In genomic region chr16:81035398-81035974, GRCh38 we compare ENCODE assay signal across 8 cellular contexts. TPM values are rescaled to one million over a fixed set of nuclear protein-coding genes. Genes with fewer than 3 reads are reported as not detected.
DNase-seq lines count a peak whose midpoint lies in the region; ATAC-seq and TF ChIP-seq lines count a peak whose summit lies in the region.

A gene with protein sequence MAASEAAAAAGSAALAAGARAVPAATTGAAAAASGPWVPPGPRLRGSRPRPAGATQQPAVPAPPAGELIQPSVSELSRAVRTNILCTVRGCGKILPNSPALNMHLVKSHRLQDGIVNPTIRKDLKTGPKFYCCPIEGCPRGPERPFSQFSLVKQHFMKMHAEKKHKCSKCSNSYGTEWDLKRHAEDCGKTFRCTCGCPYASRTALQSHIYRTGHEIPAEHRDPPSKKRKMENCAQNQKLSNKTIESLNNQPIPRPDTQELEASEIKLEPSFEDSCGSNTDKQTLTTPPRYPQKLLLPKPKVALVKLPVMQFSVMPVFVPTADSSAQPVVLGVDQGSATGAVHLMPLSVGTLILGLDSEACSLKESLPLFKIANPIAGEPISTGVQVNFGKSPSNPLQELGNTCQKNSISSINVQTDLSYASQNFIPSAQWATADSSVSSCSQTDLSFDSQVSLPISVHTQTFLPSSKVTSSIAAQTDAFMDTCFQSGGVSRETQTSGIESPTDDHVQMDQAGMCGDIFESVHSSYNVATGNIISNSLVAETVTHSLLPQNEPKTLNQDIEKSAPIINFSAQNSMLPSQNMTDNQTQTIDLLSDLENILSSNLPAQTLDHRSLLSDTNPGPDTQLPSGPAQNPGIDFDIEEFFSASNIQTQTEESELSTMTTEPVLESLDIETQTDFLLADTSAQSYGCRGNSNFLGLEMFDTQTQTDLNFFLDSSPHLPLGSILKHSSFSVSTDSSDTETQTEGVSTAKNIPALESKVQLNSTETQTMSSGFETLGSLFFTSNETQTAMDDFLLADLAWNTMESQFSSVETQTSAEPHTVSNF (plus strand): TSS chr16:81035842. CDS start chr16:81035871, 29 bp downstream.

- peaks cover 30% of the 10 kb centered on the region for H3K36me3 ChIP-seq in RWPE2 (ENCODE audit: low read depth)

- peaks cover 6% of the 10 kb centered on the region for H3K9me3 Mint-ChIP-seq in nephron progenitor cell
- no peaks in the 10 kb centered on the region for H3K9me3 Mint-ChIP-seq in stimulated activated naive CD8-positive, alpha-beta T cell treated with anti-CD3 and anti-CD28 coated beads, Interleukin-15, Interleukin-2, amounts not matched to agents 100 ng/mL and 50 ng/mL, for 24 hours

- H3K4me1 Mint-ChIP-seq in nephron progenitor cell: peaks cover 24% of the 10 kb centered on the region
- peaks cover 23% of the 10 kb centered on the region for H3K4me1 Mint-ChIP-seq in stimulated activated naive CD8-positive, alpha-beta T cell treated with anti-CD3 and anti-CD28 coated beads, Interleukin-15, Interleukin-2, amounts not matched to agents 100 ng/mL and 50 ng/mL, for 24 hours (ENCODE audit: low read depth)

- H3K36me3 Mint-ChIP-seq in nephron progenitor cell (ENCODE audit: low read depth): peaks cover 48% of the 10 kb centered on the region
- peaks cover 19% of the 10 kb centered on the region for H3K36me3 Mint-ChIP-seq in stimulated activated naive CD8-positive, alpha-beta T cell treated with anti-CD3 and anti-CD28 coated beads, Interleukin-15, Interleukin-2, amounts not matched to agents 100 ng/mL and 50 ng/mL, for 24 hours (ENCODE audit: low read depth)

- DNase-seq in DMS79 treated with DMSO at 0.1 percent for 48 hours (lab: John Stamatoyannopoulos, UW) (peak; percentile 50), LHCN-M2 (ENCODE audit: low read depth) (peak; percentile 67), RWPE2 (ENCODE audit: low spot score) (peak; percentile 78), fibroblast of the conjunctiva (ENCODE audit: low read depth) (peak; percentile 53), nephron progenitor cell (peak; percentile 92)
- DNase-seq in activated effector memory CD4-positive, alpha-beta T cell treated with Interleukin-2 at 50 U/mL for 16 hours: peak; percentile 83

- no peaks in the 10 kb centered on the region for H3K27me3 Mint-ChIP-seq in nephron progenitor cell (ENCODE audit: low read depth, poor library complexity)
- no peaks in the 10 kb centered on the region for H3K27me3 Mint-ChIP-seq in stimulated activated naive CD8-positive, alpha-beta T cell treated with anti-CD3 and anti-CD28 coated beads, Interleukin-15, Interleukin-2, amounts not matched to agents 100 ng/mL and 50 ng/mL, for 24 hours

- H3K4me3 ChIP-seq in RWPE2 (ENCODE audit: severe bottlenecking): peak within 1 kb of the TSS; percentile 81

- H3K9me3 ChIP-seq in RWPE2 (ENCODE audit: severe bottlenecking): no peaks in the 10 kb centered on the region

- TF ChIP-seq CTCF in RWPE2 (IDR thresholded peaks at IDR 0.05; ENCODE audit: poor library complexity, severe bottlenecking) (peak; percentile 99), nephron progenitor cell (IDR thresholded peaks at IDR 0.05) (peak; percentile 81)

- peaks cover 3% of the 10 kb centered on the region for H3K4me1 ChIP-seq in RWPE2 (ENCODE audit: insufficient read depth, poor library complexity, severe bottlenecking)

- no peaks in the 10 kb centered on the region for H3K27me3 ChIP-seq in RWPE2 (ENCODE audit: insufficient read depth, poor library complexity, severe bottlenecking)

- ATAC-seq in GM21786 (IDR thresholded peaks at IDR 0.05; ENCODE audit: unreplicated experiment): peak; percentile 84
- peak; percentile 96 for ATAC-seq in RWPE2 (ENCODE audit: low read depth)

- H3K4me3 Mint-ChIP-seq in nephron progenitor cell: peak within 1 kb of the TSS; percentile 90
- peak within 1 kb of the TSS; percentile 88 for H3K4me3 Mint-ChIP-seq in stimulated activated naive CD8-positive, alpha-beta T cell treated with anti-CD3 and anti-CD28 coated beads, Interleukin-15, Interleukin-2, amounts not matched to agents 100 ng/mL and 50 ng/mL, for 24 hours

- no peak within 1 kb of the TSS for H3K27ac Mint-ChIP-seq in nephron progenitor cell
- H3K27ac Mint-ChIP-seq in stimulated activated naive CD8-positive, alpha-beta T cell treated with anti-CD3 and anti-CD28 coated beads, Interleukin-15, Interleukin-2, amounts not matched to agents 100 ng/mL and 50 ng/mL, for 24 hours: peak within 1 kb of the TSS; percentile 29

- peak within 1 kb of the TSS; percentile 51 for H3K27ac ChIP-seq in RWPE2 (ENCODE audit: poor library complexity, severe bottlenecking)

RNA-seq across cellular contexts. Expression of the gene that starts here (rescaled TPM):
- 36.7 and 41.5 TPM in 2 replicates for total RNA-seq in LHCN-M2 (2014; rRNA removed)
- polyA plus RNA-seq in LHCN-M2 (2012): 11.9 TPM

Comparison
In these comparisons a context has a peak if more than half of its experiments do, and no peak if none do; other contexts are left out.
1. Peak in every context shown above with its lines: DNase-seq, ATAC-seq, H3K4me3 ChIP-seq and H3K27ac ChIP-seq.